Comparison of ENCODE assay signal across 8 cellular contexts in the genomic region with DNA sequence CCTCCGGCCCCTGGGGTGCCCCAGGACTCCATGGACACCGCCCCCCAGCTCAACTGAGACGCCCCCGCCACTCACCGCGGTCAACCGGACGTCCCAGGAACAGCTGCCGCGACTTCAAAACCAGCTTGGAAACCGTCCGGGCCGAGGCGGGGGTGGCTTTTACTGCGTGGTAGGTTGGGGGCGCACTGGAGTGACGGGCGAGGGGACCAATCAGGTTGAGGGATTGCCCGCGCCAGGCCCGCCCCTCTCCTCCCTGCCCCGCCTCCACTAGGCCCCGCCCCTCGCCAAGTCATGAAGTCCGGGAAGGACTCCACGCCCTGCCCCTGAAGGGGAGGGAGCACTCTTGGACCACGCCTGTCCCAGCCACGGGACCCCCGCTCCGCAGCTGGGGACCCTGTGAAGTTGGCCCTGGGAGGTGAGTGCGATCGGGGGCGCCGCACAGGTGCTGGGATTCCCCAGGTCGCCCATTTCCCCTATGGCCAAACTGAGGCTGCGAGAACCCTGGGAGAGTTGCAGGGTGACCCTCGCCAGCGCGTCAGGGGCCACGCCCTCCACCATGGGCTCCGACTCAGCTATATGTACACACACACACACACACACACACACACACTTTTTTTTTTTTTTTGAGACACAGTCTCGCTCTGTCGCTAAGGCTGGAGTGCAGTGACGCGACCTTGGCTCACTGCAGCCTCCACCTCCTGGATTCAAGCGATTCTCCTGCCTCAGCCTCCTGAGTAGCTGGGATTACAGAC. TPM values are rescaled to one million over a fixed set of nuclear protein-coding genes. Genes with fewer than 3 reads are reported as not detected.
DNase-seq lines count a peak whose midpoint lies in the region; ATAC-seq, FAIRE-seq and TF ChIP-seq lines count a peak whose summit lies in the region.

PLIN3 (minus strand) TSS at position 134 of the 752 bp plus-strand sequence. CDS start 6,273 bp downstream, outside the sequence.

- TF ChIP-seq CTCF in HFFc6 (IDR thresholded peaks at IDR 0.05) (peak; percentile 19), activated B cell treated with CpG ODN at 0.5 μM for 24 hours (IDR thresholded peaks at IDR 0.05) (no peak), bronchial epithelial cell (IDR thresholded peaks at IDR 0.05; ENCODE audit: insufficient read depth, low read length, severe bottlenecking) (no peak)

- H3K27ac Mint-ChIP-seq in HFFc6 (peak within 1 kb of the TSS; percentile 91), activated B cell treated with CpG ODN at 0.5 μM for 24 hours (peak within 1 kb of the TSS; percentile 69)

- peak within 1 kb of the TSS; percentile 89 for H3K4me3 ChIP-seq in bronchial epithelial cell (ENCODE audit: low read depth, low read length)

- peak; percentile 95 for ATAC-seq in activated B cell treated with CpG ODN at 0.5 μM for 24 hours (ENCODE audit: low read depth)

- H3K27me3 Mint-ChIP-seq in HFFc6 (ENCODE audit: insufficient read depth) (no peaks in the 10 kb centered on the region), activated B cell treated with CpG ODN at 0.5 μM for 24 hours (no peaks in the 10 kb centered on the region)

- intact Hi-C loops in activated B cell treated with CpG ODN at 0.5 μM for 24 hours (cut with micrococcal nuclease), result loop anchor here (2.0 kb wide), 2 partner anchors 39 to 101 kb away; partner anchors contain the start of gene KDM4B

- H3K36me3 ChIP-seq in bronchial epithelial cell (ENCODE audit: control insufficient read depth, insufficient read depth, low read length), result no peaks in the 10 kb centered on the region

- POLR2A ChIA-PET in activated B cell treated with CpG ODN at 0.5 μM for 24 hours (lab: Charles Lee), result interaction anchor here (0.5 to 2.7 kb wide), 13 partner anchors 10 to 241 kb away, joined by 3 to 14 read pairs (median 4); partner anchors contain the start of genes FEM1A, KDM4B and TICAM1

- CTCF ChIA-PET in activated B cell treated with CpG ODN at 0.5 μM for 24 hours (lab: Charles Lee), result interaction anchor here (1.3 to 7.7 kb wide), 6 partner anchors 10 to 163 kb away, joined by 4 to 89 read pairs (median 12); partner anchors contain the start of gene FEM1A

- H3K4me1 Mint-ChIP-seq in HFFc6 (ENCODE audit: low read depth) (peaks cover 41% of the 10 kb centered on the region), activated B cell treated with CpG ODN at 0.5 μM for 24 hours (peaks cover 30% of the 10 kb centered on the region)

- no peaks in the 10 kb centered on the region for H3K27me3 ChIP-seq in bronchial epithelial cell (ENCODE audit: control insufficient read depth, insufficient read depth, low read length)

- H3K4me3 Mint-ChIP-seq in HFFc6 (peak within 1 kb of the TSS; percentile 95), activated B cell treated with CpG ODN at 0.5 μM for 24 hours (peak within 1 kb of the TSS; percentile 85)

- peaks cover 7% of the 10 kb centered on the region; the same call in 1 of the 2 replicates for H3K9me3 Mint-ChIP-seq in HFFc6
- H3K9me3 Mint-ChIP-seq in activated B cell treated with CpG ODN at 0.5 μM for 24 hours, result no peaks in the 10 kb centered on the region

- H3K36me3 Mint-ChIP-seq in HFFc6 (ENCODE audit: low read depth) (peaks cover 20% of the 10 kb centered on the region), activated B cell treated with CpG ODN at 0.5 μM for 24 hours (ENCODE audit: low read depth) (no peaks in the 10 kb centered on the region)

- FAIRE-seq in bronchial epithelial cell (lab: Jason Lieb, UNC), result no peak

- DNase-seq in GM04504 (ENCODE audit: low read depth) (peak; percentile 91), HFFc6 (peak; percentile 93), NCI-H2029 treated with DMSO at 0.1 percent for 48 hours (lab: John Stamatoyannopoulos, UW) (peak; percentile 41), activated B cell treated with CpG ODN at 0.5 μM for 24 hours (peak; percentile 90), bronchial epithelial cell (ENCODE audit: low read depth) (peak; percentile 80), inferior parietal cortex (ENCODE audit: extremely low spot score) (peak; percentile 74), smooth muscle cell of the brain vasculature (ENCODE audit: low read depth, low spot score) (peak; percentile 89), NCI-H1105 treated with DMSO at 0.1 percent for 48 hours (lab: John Stamatoyannopoulos, UW) (no peak)

RNA-seq across cellular contexts. Expression of gene PLIN3, which starts in this region (rescaled TPM):
- 100 to 1,000 TPM; 250 to 300 (median 266) TPM for total RNA-seq in HFFc6 (2021; fragmentation: NEBNext Ultra II Directional; extraction: Animal tissue kit (Norgen Biotek cat#: 25700))
- total RNA-seq in activated B cell treated with CpG ODN at 0.5 μM for 24 hours, result 28.7 and 29.0 TPM in 2 replicates
- 49.8 and 71.2 TPM in 2 replicates for total RNA-seq in bronchial epithelial cell
